8 cellular contexts compared by ENCODE assay signal in the genomic region with DNA sequence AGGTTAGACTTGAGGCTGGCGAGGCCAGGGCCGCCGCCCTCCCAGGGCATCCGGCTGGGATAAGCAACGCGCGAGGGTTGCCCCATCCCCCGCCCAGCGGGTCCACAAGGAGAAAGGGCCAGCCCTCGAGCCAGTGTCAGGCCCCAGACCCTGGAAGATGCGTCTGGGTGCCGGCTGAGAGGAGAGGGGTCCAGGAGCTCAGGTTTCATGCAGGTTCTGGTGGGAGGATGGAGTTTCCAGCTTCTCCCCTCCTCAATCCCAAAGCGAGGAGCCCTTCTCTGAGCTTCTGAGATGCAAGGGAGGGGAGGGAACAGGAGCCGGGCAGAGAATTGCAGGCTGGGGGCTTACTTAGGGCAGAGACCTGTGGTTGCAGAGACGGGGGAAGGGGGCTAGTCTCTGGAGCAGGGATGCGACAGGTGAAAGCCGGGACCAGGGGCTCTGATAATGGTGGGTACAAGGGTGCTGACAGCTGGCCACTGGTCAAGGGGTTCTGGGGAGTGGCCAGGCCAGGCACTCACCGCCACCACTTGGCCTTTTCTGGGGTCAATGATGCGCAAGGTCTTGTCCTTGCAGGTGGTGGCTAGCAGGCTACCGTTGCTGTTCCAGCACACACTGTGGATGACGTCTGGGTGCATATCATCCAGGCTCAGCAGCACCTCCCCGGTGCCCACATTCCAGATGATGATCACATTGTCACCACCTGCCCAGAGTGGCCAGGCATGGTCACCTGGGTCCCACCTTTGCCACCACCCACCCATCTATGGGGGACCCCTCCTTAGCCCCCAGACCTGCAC. TPM values are rescaled to one million over a fixed set of nuclear protein-coding genes. Genes with fewer than 3 reads are reported as not detected.
DNase-seq lines count a peak whose midpoint lies in the region; ATAC-seq and TF ChIP-seq lines count a peak whose summit lies in the region.

No MANE protein-coding gene starts in this region.

- H2BK12ac ChIP-seq in mesenchymal stem cell (ENCODE audit: low read length in 2 of 2): peak overlapping the region in 1 of 2 experiments; percentile 50

- H3K4me2 ChIP-seq in mesenchymal stem cell (ENCODE audit: low read length, poor library complexity, severe bottlenecking): peak overlapping the region; percentile 70

- no peak overlapping the region for H2AK5ac ChIP-seq in mesenchymal stem cell (ENCODE audit: low read length, severe bottlenecking)

- H3K36me3 ChIP-seq in heart right ventricle: peaks cover 0 to 5% (median 0%) of the 10 kb centered on the region in 9 donors
- H3K36me3 ChIP-seq in mesenchymal stem cell (ENCODE audit: control insufficient read depth in 1 of 2, insufficient read depth in 2 of 2, low read depth in 1 of 2, low read length in 2 of 2): peaks cover 0 to 3% of the 10 kb centered on the region in 2 experiments
- H3K36me3 ChIP-seq in upper lobe of right lung: no peaks in the 10 kb centered on the region

- H2AFZ ChIP-seq in mesenchymal stem cell (ENCODE audit: low read depth, low read length): no peak overlapping the region

- no peak overlapping the region for H4K91ac ChIP-seq in mesenchymal stem cell (ENCODE audit: low read length)

- peak in 1 of 8 donors; percentile 0 for ATAC-seq in heart right ventricle
- ATAC-seq in Right ventricle myocardium inferior: no peak
- no peak for ATAC-seq in upper lobe of right lung
- ATAC-seq in GM19035 (IDR thresholded peaks at IDR 0.05; ENCODE audit: unreplicated experiment): no peak
- ATAC-seq in esophagus mucosa: no peak

- H3K9ac ChIP-seq in mesenchymal stem cell (ENCODE audit: low read length): no peak overlapping the region

- no peak overlapping the region for H3K23ac ChIP-seq in mesenchymal stem cell (ENCODE audit: low read length in 2 of 2)

- in situ Hi-C loops in astrocyte of the cerebellum (cut with HindIII; ENCODE audit: low sequenced_read_pairs): no loop called here

- H3K4me1 ChIP-seq in heart right ventricle: peaks cover 16 to 97% (median 78%) of the 10 kb centered on the region in 9 donors
- H3K4me1 ChIP-seq in mesenchymal stem cell (ENCODE audit: control insufficient read depth, insufficient read depth, low read depth, low read length): peaks cover 67% of the 10 kb centered on the region
- peaks cover 56% of the 10 kb centered on the region for H3K4me1 ChIP-seq in upper lobe of right lung

- H2BK15ac ChIP-seq in mesenchymal stem cell (ENCODE audit: low read depth, poor library complexity, severe bottlenecking): peak overlapping the region; percentile 26

- CTCF ChIA-PET in GM10248 (lab: Yijun Ruan, JAX): interaction anchor here (0.7 to 7.0 kb wide), 52 partner anchors 8 to 476 kb away, joined by 3 to 172 read pairs (median 6); a partner anchor contains a TSS

- POLR2A ChIA-PET in GM10248 (lab: Yijun Ruan, JAX): interaction anchor here (1.0 kb wide), 1 partner anchor 312 kb away, joined by 3 read pairs; a partner anchor contains a TSS

- no peak for DNase-seq in heart right ventricle
- DNase-seq in Right ventricle myocardium inferior (ENCODE audit: missing footprints): no peak
- DNase-seq in astrocyte of the cerebellum (ENCODE audit: low read depth): no peak
- no peak for DNase-seq in mesenchymal stem cell
- DNase-seq in upper lobe of right lung: no peak
- DNase-seq in GM10248 (ENCODE audit: extremely low spot score): no peak

- TF ChIP-seq CTCF in heart right ventricle (IDR thresholded peaks at IDR 0.05) (no peak), astrocyte of the cerebellum (IDR thresholded peaks at IDR 0.05; ENCODE audit: low read depth, low read length, missing control alignments) (peak; percentile 0), upper lobe of right lung (IDR thresholded peaks at IDR 0.05) (no peak), GM10248 (IDR thresholded peaks at IDR 0.05; ENCODE audit: control extremely low read depth, extremely low read depth, low read depth, missing control alignments) (no peak)

- H3K14ac ChIP-seq in mesenchymal stem cell (ENCODE audit: low read length in 2 of 2): no peak overlapping the region

- 46 to 47% methylated on average over 22 of the region's 22 CpGs for WGBS in heart right ventricle, 2 donors
- WGBS in mesenchymal stem cell: 45% methylated on average over 18 of the region's 22 CpGs

- intact Hi-C loops in heart right ventricle (cut with DNase I) (loop anchor here in 4 of 10 donors (5.0 to 10.0 kb wide), 4 partner anchors 156 to 316 kb away; a partner anchor contains a TSS), Right ventricle myocardium inferior (cut with DNase I) (loop anchor here (5.0 to 10.0 kb wide), 2 partner anchors 36 to 316 kb away; a partner anchor contains a TSS), upper lobe of right lung (cut with DNase I) (no loop called here)

- H3K18ac ChIP-seq in mesenchymal stem cell (ENCODE audit: low read depth in 1 of 2, low read length in 2 of 2): peak overlapping the region in 1 of 2 experiments; percentile 49

- H3K27me3 ChIP-seq in heart right ventricle (peaks cover 0 to 39% (median 0%) of the 10 kb centered on the region in 7 donors), mesenchymal stem cell (ENCODE audit: control insufficient read depth in 1 of 2, insufficient read depth in 1 of 2, low read length in 2 of 2) (peaks cover 8 to 9% of the 10 kb centered on the region in 2 experiments), upper lobe of right lung (no peaks in the 10 kb centered on the region)

- H3K4ac ChIP-seq in mesenchymal stem cell (ENCODE audit: low read depth in 1 of 2, low read length in 2 of 2): peak overlapping the region in 1 of 2 experiments; percentile 27

- no peak overlapping the region for H2BK120ac ChIP-seq in mesenchymal stem cell (ENCODE audit: low read depth, low read length)

- peak overlapping the region in 8 of 10 donors; percentile 11 to 59 (median 39) for H3K4me3 ChIP-seq in heart right ventricle
- no peak overlapping the region for H3K4me3 ChIP-seq in astrocyte of the cerebellum (ENCODE audit: low read depth, low read length)
- peak overlapping the region in 1 of 2 experiments; percentile 28 for H3K4me3 ChIP-seq in mesenchymal stem cell (ENCODE audit: insufficient read depth in 1 of 2, low read depth in 1 of 2, low read length in 2 of 2)
- peak overlapping the region; percentile 44 for H3K4me3 ChIP-seq in upper lobe of right lung

- H3K79me1 ChIP-seq in mesenchymal stem cell (replicated peaks; ENCODE audit: low read length, poor library complexity, severe bottlenecking): no peaks in the 10 kb centered on the region

- H3K27ac ChIP-seq in heart right ventricle: peak overlapping the region in 7 of 10 donors; percentile 42 to 95 (median 83)
- no peak overlapping the region for H3K27ac ChIP-seq in mesenchymal stem cell (ENCODE audit: low read length, poor library complexity, severe bottlenecking)
- no peak overlapping the region for H3K27ac ChIP-seq in upper lobe of right lung

- H4K8ac ChIP-seq in mesenchymal stem cell (ENCODE audit: low read length): no peak overlapping the region

- H3K9me3 ChIP-seq in heart right ventricle: no peaks in the 10 kb centered on the region
- no peaks in the 10 kb centered on the region for H3K9me3 ChIP-seq in mesenchymal stem cell (ENCODE audit: control insufficient read depth, low read length)
- H3K9me3 ChIP-seq in upper lobe of right lung: no peaks in the 10 kb centered on the region

- no peak overlapping the region for H2BK5ac ChIP-seq in mesenchymal stem cell (ENCODE audit: low read depth, low read length, poor library complexity, severe bottlenecking)

RNA-seq across cellular contexts. Expression of a gene that starts 4.2 kb away (rescaled TPM):
- total RNA-seq in heart right ventricle: 100 to 1,000 TPM in 4 of 10 donors, 10 to 100 TPM in 6; 72.0 to 110 (median 90.9) TPM
- polyA plus RNA-seq in heart right ventricle: 100 to 1,000 TPM in 1 of 2 donors, 10 to 100 TPM in 1; 53.2 to 262 TPM
- total RNA-seq in Right ventricle myocardium inferior: 93.2 TPM
- polyA plus RNA-seq in mesenchymal stem cell (2013, experiment 1 of 2): 2.9 TPM
- 2.5 TPM for polyA plus RNA-seq in mesenchymal stem cell (2013, experiment 2 of 2)
- 7.7 TPM for total RNA-seq in upper lobe of right lung
- 1.4 TPM for total RNA-seq in esophagus mucosa

RNA-seq across cellular contexts. Expression of a gene that starts 25.5 kb away (rescaled TPM):
- 1 to 10 TPM; 2.5 to 9.1 (median 5.5) TPM for total RNA-seq in heart right ventricle
- 1 to 10 TPM; 6.2 to 9.7 TPM for polyA plus RNA-seq in heart right ventricle
- 9.2 TPM for total RNA-seq in Right ventricle myocardium inferior
- 3.6 TPM for polyA plus RNA-seq in mesenchymal stem cell (2013, experiment 1 of 2)
- 2.7 TPM for polyA plus RNA-seq in mesenchymal stem cell (2013, experiment 2 of 2)
- 6.8 TPM for total RNA-seq in upper lobe of right lung
- 2.7 TPM for total RNA-seq in esophagus mucosa

RNA-seq across cellular contexts. Expression of a gene that starts 29.0 kb away (rescaled TPM):
- total RNA-seq in heart right ventricle: 10 to 100 TPM; 20.6 to 34.7 (median 28.1) TPM
- 10 to 100 TPM; 31.6 to 35.4 TPM for polyA plus RNA-seq in heart right ventricle
- 33.0 TPM for total RNA-seq in Right ventricle myocardium inferior
- polyA plus RNA-seq in mesenchymal stem cell (2013, experiment 1 of 2): 29.2 TPM
- 28.5 TPM for polyA plus RNA-seq in mesenchymal stem cell (2013, experiment 2 of 2)
- 64.8 TPM for total RNA-seq in upper lobe of right lung
- total RNA-seq in esophagus mucosa: 28.7 TPM

RNA-seq across cellular contexts. Expression of a gene that starts 50.0 kb away (rescaled TPM):
- total RNA-seq in heart right ventricle (10 to 100 TPM; 24.0 to 41.6 (median 30.2) TPM), Right ventricle myocardium inferior (38.8 TPM), upper lobe of right lung (51.9 TPM), esophagus mucosa (13.4 TPM)
- 100 to 1,000 TPM in 1 of 2 donors, 10 to 100 TPM in 1; 92.8 to 106 TPM for polyA plus RNA-seq in heart right ventricle
- 23.6 TPM for polyA plus RNA-seq in mesenchymal stem cell (2013, experiment 1 of 2)
- polyA plus RNA-seq in mesenchymal stem cell (2013, experiment 2 of 2): 23.8 TPM

RNA-seq across cellular contexts. Expression of a gene that starts 51.6 kb away (rescaled TPM):
- total RNA-seq in heart right ventricle (1 to 10 TPM; 4.4 to 9.0 (median 5.6) TPM), Right ventricle myocardium inferior (7.1 TPM), upper lobe of right lung (10.9 TPM), esophagus mucosa (2.5 TPM)
- polyA plus RNA-seq in heart right ventricle: 1 to 10 TPM; 3.5 to 5.7 TPM
- 5.5 TPM for polyA plus RNA-seq in mesenchymal stem cell (2013, experiment 1 of 2)
- 5.2 TPM for polyA plus RNA-seq in mesenchymal stem cell (2013, experiment 2 of 2)

Comparison
In these comparisons a context has a peak if more than half of its experiments do, and no peak if none do; other contexts are left out.
1. H3K27ac ChIP-seq: peak in heart right ventricle (7 of 10); none in mesenchymal stem cell (single experiment) and upper lobe of right lung (single experiment).